In the genomic region with DNA sequence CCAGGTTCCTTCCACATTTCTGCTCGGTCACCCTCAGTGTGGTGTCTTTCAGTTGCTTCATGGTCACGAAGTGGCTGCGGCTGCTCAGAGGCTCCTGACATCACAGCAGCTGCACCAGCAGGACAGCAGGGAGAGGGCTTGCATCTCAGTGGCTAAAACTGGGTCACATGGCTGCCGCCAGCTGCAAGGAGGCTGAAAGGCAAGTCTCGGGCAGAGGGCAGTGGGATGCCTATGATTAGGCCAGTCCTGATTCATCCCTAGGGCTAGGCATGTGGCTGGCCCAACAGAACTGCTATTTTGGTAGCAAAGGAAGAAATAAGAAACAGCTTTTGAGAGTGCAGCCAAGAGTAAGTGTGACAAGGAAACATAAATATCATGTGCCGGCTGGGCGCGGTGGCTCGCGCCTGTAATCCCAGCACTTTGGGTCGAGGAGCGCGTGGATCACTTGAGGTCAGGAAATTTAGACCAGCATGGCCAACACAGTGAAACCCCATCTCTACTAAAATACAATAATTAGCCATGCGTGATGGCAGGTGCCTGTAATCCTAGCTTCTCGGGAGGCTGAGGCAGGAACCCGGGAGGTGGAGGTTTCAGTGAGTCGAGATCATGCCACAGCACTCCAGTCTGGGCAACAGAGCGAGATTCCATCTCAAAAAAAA, we compare ENCODE assay signal across 20 cellular contexts. TPM values are rescaled to one million over a fixed set of nuclear protein-coding genes. Genes with fewer than 3 reads are reported as not detected.
DNase-seq lines count a peak whose midpoint lies in the region; ATAC-seq, FAIRE-seq and TF ChIP-seq lines count a peak whose summit lies in the region.
"Had no signal": no experiment of that assay in that cellular context is flagged by ENCODE, and none has a peak within 500 bp of the region (broad histone marks: within the 10 kb centered on the region; RNA-seq: fewer than 3 reads in every experiment).

No MANE protein-coding gene starts in this region.

- TF ChIP-seq CTCF in astrocyte (IDR thresholded peaks at IDR 0.05; ENCODE audit: insufficient read depth, low read depth, low read length) (no peak), HepG2 (CRISPR knock-in tag; IDR thresholded peaks at IDR 0.05) (no peak)

- no peak overlapping the region for H3K4me3 Mint-ChIP-seq in astrocyte (ENCODE audit: unreplicated experiment)
- H3K4me3 Mint-ChIP-seq in stimulated activated effector memory CD8-positive, alpha-beta T cell treated with anti-CD3 and anti-CD28 coated beads, Interleukin-12 subunit alpha, Interleukin-12 subunit beta, amount 100 ng/mL, for 72 hours = no peak overlapping the region
- H3K4me3 Mint-ChIP-seq: activated CD8-positive, alpha-beta T cell treated with anti-CD3 and anti-CD28 coated beads for 36 hours; activated T-helper 1 cell treated with anti-CD3 and anti-CD28 coated beads, Interleukin-12 subunit alpha, Interleukin-12 subunit beta, Interleukin-2, Interleukin-4 antibody, amounts not matched to agents 30 ng/mL and 10 ng/mL and 1 ng/mL, durations not matched to agents 14 hours and 24 hours and 36 hours had no signal

- 71% methylated on average over 18 of the region's 18 CpGs for WGBS in HepG2 (ENCODE audit: low lambda C conversion rate)

- H3K27me3 ChIP-seq in astrocyte (ENCODE audit: insufficient read depth, low read length) = peaks cover 9% of the 10 kb centered on the region
- peaks cover 9 to 58% of the 10 kb centered on the region in 2 experiments for H3K27me3 ChIP-seq in HepG2 (ENCODE audit: control insufficient read depth in 1 of 2, insufficient read depth in 2 of 2, low read length in 2 of 2)
- H3K27me3 ChIP-seq: right lobe of liver had no signal

- H3K27me3 Mint-ChIP-seq in astrocyte (ENCODE audit: low read depth, unreplicated experiment) = peaks cover 11% of the 10 kb centered on the region
- H3K27me3 Mint-ChIP-seq: activated CD8-positive, alpha-beta T cell treated with anti-CD3 and anti-CD28 coated beads for 36 hours had no signal

- H3K4me1 Mint-ChIP-seq in astrocyte (ENCODE audit: low read depth, unreplicated experiment) = peaks cover 8% of the 10 kb centered on the region
- H3K4me1 Mint-ChIP-seq in stimulated activated effector memory CD8-positive, alpha-beta T cell treated with anti-CD3 and anti-CD28 coated beads, Interleukin-12 subunit alpha, Interleukin-12 subunit beta, amount 100 ng/mL, for 72 hours = peaks cover 44% of the 10 kb centered on the region

- H3K79me2 ChIP-seq in astrocyte (ENCODE audit: insufficient read depth, low read length) (no peaks in the 10 kb centered on the region), HepG2 (ENCODE audit: insufficient read depth, low read length) (no peaks in the 10 kb centered on the region)

- H3K9me3 ChIP-seq in astrocyte (ENCODE audit: insufficient read depth, low read depth, low read length) (no peaks in the 10 kb centered on the region), HepG2 (ENCODE audit: low read length) (no peaks in the 10 kb centered on the region)
- H3K9me3 ChIP-seq: right lobe of liver, SK-N-SH had no signal

- DNase-seq in DMS79 treated with DMSO at 0.1 percent for 48 hours (lab: John Stamatoyannopoulos, UW) = peak; percentile 31
- no peak for DNase-seq in astrocyte (ENCODE audit: low read depth)
- DNase-seq in HepG2 (ENCODE audit: low spot score) = no peak
- no peak for DNase-seq in stimulated activated effector memory CD8-positive, alpha-beta T cell treated with anti-CD3 and anti-CD28 coated beads, Interleukin-12 subunit alpha, Interleukin-12 subunit beta, amount 100 ng/mL, for 72 hours (ENCODE audit: low spot score in 2 of 2)
- DNase-seq in T-helper 9 cell = no peak
- DNase-seq in T-helper 2 cell = no peak
- no peak for DNase-seq in stimulated activated naive CD4-positive, alpha-beta T cell (lab: John Stamatoyannopoulos, UW)
- DNase-seq: activated CD8-positive, alpha-beta T cell treated with anti-CD3 and anti-CD28 coated beads for 36 hours; cerebellar nuclear complex; foreskin keratinocyte; Karpas-422; mammary epithelial cell; NCI-H1105 treated with DMSO at 0.1 percent for 48 hours; NCI-H510A; SK-N-SH; stimulated activated CD4-positive, alpha-beta T cell treated with anti-CD3 and anti-CD28 coated beads, Interleukin-4, amount 100 ng/mL, for 1 hour had no signal

- no peak overlapping the region for H3K9ac ChIP-seq in astrocyte (ENCODE audit: low read length)
- no peak overlapping the region for H3K9ac ChIP-seq in HepG2 (ENCODE audit: insufficient read depth, low read depth, low read length)
- H3K9ac ChIP-seq: SK-N-SH had no signal

- H3K4me2 ChIP-seq in astrocyte (ENCODE audit: low read length) = no peak overlapping the region
- no peak overlapping the region for H3K4me2 ChIP-seq in HepG2 (ENCODE audit: low read depth, low read length)
- H3K4me2 ChIP-seq: SK-N-SH had no signal

- TF ChIP-seq RAD21 in HepG2 (CRISPR knock-in tag; IDR thresholded peaks at IDR 0.05) = no peak

- TF ChIP-seq EP300 in HepG2 (IDR thresholded peaks at IDR 0.05; ENCODE audit: low read depth in 2 of 2, low read length in 2 of 2) = no peak
- no peak for TF ChIP-seq EP300 in HepG2 (CRISPR knock-in tag; IDR thresholded peaks at IDR 0.05; ENCODE audit: borderline replicate concordance)

- in situ Hi-C loops in HepG2 (cut with HindIII; ENCODE audit: extremely low pct_ligation_motif_present, low pct_unique_long_range_greater_than_20kb) = no loop called here

- no peaks in the 10 kb centered on the region for H3K36me3 Mint-ChIP-seq in astrocyte (ENCODE audit: low read depth, unreplicated experiment)
- H3K36me3 Mint-ChIP-seq in stimulated activated effector memory CD8-positive, alpha-beta T cell treated with anti-CD3 and anti-CD28 coated beads, Interleukin-12 subunit alpha, Interleukin-12 subunit beta, amount 100 ng/mL, for 72 hours = no peaks in the 10 kb centered on the region

- H3K36me3 ChIP-seq in astrocyte (ENCODE audit: insufficient read depth, low read length) (no peaks in the 10 kb centered on the region), HepG2 (replicated peaks in 1 of 2; ENCODE audit: control insufficient read depth in 1 of 2, insufficient read depth in 2 of 2, low read length in 2 of 2) (no peaks in the 10 kb centered on the region)
- H3K36me3 ChIP-seq: right lobe of liver had no signal

- H3K4me1 ChIP-seq in astrocyte (ENCODE audit: insufficient read depth, low read length) (peaks cover 3% of the 10 kb centered on the region), HepG2 (ENCODE audit: insufficient read depth, low read length) (peaks cover 44% of the 10 kb centered on the region)

- peak overlapping the region; percentile 18 for H3K27ac Mint-ChIP-seq in astrocyte (ENCODE audit: unreplicated experiment)
- H3K27ac Mint-ChIP-seq in stimulated activated effector memory CD8-positive, alpha-beta T cell treated with anti-CD3 and anti-CD28 coated beads, Interleukin-12 subunit alpha, Interleukin-12 subunit beta, amount 100 ng/mL, for 72 hours = peak overlapping the region; percentile 66
- H3K27ac Mint-ChIP-seq: activated CD8-positive, alpha-beta T cell treated with anti-CD3 and anti-CD28 coated beads for 36 hours; activated T-helper 1 cell treated with anti-CD3 and anti-CD28 coated beads, Interleukin-12 subunit alpha, Interleukin-12 subunit beta, Interleukin-2, Interleukin-4 antibody, amounts not matched to agents 30 ng/mL and 10 ng/mL and 1 ng/mL, durations not matched to agents 14 hours and 24 hours and 36 hours had no signal

- H2AFZ ChIP-seq in astrocyte (ENCODE audit: low read depth, low read length) = no peak overlapping the region
- H2AFZ ChIP-seq in HepG2 (ENCODE audit: low read length) = no peak overlapping the region

- BruUV-seq in HepG2 (replicated peaks; lab: Mats Ljungman, UMichigan) = no TSS peak

- no peak overlapping the region for H3K4me3 ChIP-seq in astrocyte (ENCODE audit: insufficient read depth, low read depth, low read length)
- H3K4me3 ChIP-seq in HepG2 (replicated peaks in 1 of 3; ENCODE audit: insufficient read depth in 1 of 3, low read depth in 2 of 3, low read length in 3 of 3) = no peak overlapping the region
- H3K4me3 ChIP-seq: right lobe of liver had no signal

- FAIRE-seq in astrocyte (lab: Jason Lieb, UNC) (no peak), HepG2 (lab: Jason Lieb, UNC) (peak; percentile 46)
- FAIRE-seq: D721Med had no signal

- H3K9me3 Mint-ChIP-seq in astrocyte (ENCODE audit: unreplicated experiment) = peaks cover 8% of the 10 kb centered on the region
- no peaks in the 10 kb centered on the region for H3K9me3 Mint-ChIP-seq in stimulated activated effector memory CD8-positive, alpha-beta T cell treated with anti-CD3 and anti-CD28 coated beads, Interleukin-12 subunit alpha, Interleukin-12 subunit beta, amount 100 ng/mL, for 72 hours
- H3K9me3 Mint-ChIP-seq: activated T-helper 1 cell treated with anti-CD3 and anti-CD28 coated beads, Interleukin-12 subunit alpha, Interleukin-12 subunit beta, Interleukin-2, Interleukin-4 antibody, amounts not matched to agents 30 ng/mL and 10 ng/mL and 1 ng/mL, durations not matched to agents 14 hours and 24 hours and 36 hours had no signal

- H3K27ac ChIP-seq in astrocyte (ENCODE audit: low read depth, low read length) (no peak overlapping the region), HepG2 (ENCODE audit: extremely low read length, insufficient read depth, low read length) (no peak overlapping the region)
- H3K27ac ChIP-seq: foreskin keratinocyte had no signal

- CTCF ChIA-PET in HepG2 (lab: Yijun Ruan, JAX; ENCODE audit: low intra/inter-chr PET ratio, low total read pairs) = no interaction called here

- no peak for TF ChIP-seq POLR2A in HepG2 (IDR thresholded peaks at IDR 0.05; ENCODE audit: insufficient read depth in 1 of 2, low read depth in 2 of 2, low read length in 2 of 2)

- H4K20me1 ChIP-seq in astrocyte (ENCODE audit: insufficient read depth, low read length) (no peaks in the 10 kb centered on the region), HepG2 (ENCODE audit: insufficient read depth, low read length) (no peaks in the 10 kb centered on the region; the same call in 1 of the 2 replicates)

- ATAC-seq in HepG2 (no peak), HG02884 (IDR thresholded peaks at IDR 0.05; ENCODE audit: unreplicated experiment) (no peak)
- no peak for ATAC-seq in stimulated activated effector memory CD8-positive, alpha-beta T cell treated with anti-CD3 and anti-CD28 coated beads, Interleukin-12 subunit alpha, Interleukin-12 subunit beta, amount 100 ng/mL, for 72 hours
- ATAC-seq: activated CD8-positive, alpha-beta T cell treated with anti-CD3 and anti-CD28 coated beads for 36 hours; foreskin keratinocyte; right lobe of liver had no signal

- POLR2A ChIA-PET in HepG2 (lab: Yijun Ruan, JAX) = no interaction called here

- intact Hi-C loops in HepG2 (cut with micrococcal nuclease; ENCODE audit: unreplicated experiment) = no loop called here

RNA-seq across cellular contexts. Expression of a gene that starts 46.6 kb away (rescaled TPM):
- 33.8 and 43.5 TPM in 2 replicates for total RNA-seq in astrocyte
- 29.6 and 34.2 TPM in 2 replicates for total RNA-seq in HepG2 (2016; rRNA removed; fragmentation: Illumina TruSeq; extraction: Trizol)
- total RNA-seq in HepG2 (2016; cell fraction: cytosol; rRNA removed; fragmentation: Illumina TruSeq; extraction: Trizol; ENCODE audit: low read depth) = 29.5 and 32.8 TPM in 2 replicates
- total RNA-seq in HepG2 (2016; cell fraction: insoluble cytoplasmic fraction; rRNA removed; fragmentation: Illumina TruSeq; extraction: Trizol) = 24.0 and 34.3 TPM in 2 replicates
- 69.5 and 80.5 TPM in 2 replicates for total RNA-seq in HepG2 (2016; cell fraction: membrane; rRNA removed; fragmentation: Illumina TruSeq; extraction: Trizol)
- total RNA-seq in HepG2 (2016; cell fraction: nucleus; rRNA removed; fragmentation: Illumina TruSeq; extraction: Trizol) = 16.2 and 19.5 TPM in 2 replicates
- 24.2 and 30.0 TPM in 2 replicates for polyA plus RNA-seq in HepG2 (2011; rRNA removed)
- 25.8 and 35.6 TPM in 2 replicates for polyA plus RNA-seq in HepG2 (2011; cell fraction: cytosol; rRNA removed)
- 24.4 and 25.9 TPM in 2 replicates for polyA plus RNA-seq in HepG2 (2011; cell fraction: nucleus; rRNA removed)
- polyA plus RNA-seq in HepG2 (2012) = 13.9 and 24.8 TPM in 2 replicates
- polyA plus RNA-seq in HepG2 (2016; cell fraction: cytosol; fragmentation: Illumina TruSeq; extraction: Trizol; ENCODE audit: low read depth) = 44.0 and 53.1 TPM in 2 replicates
- polyA plus RNA-seq in HepG2 (2016; cell fraction: insoluble cytoplasmic fraction; fragmentation: Illumina TruSeq; extraction: Trizol; ENCODE audit: low read depth) = 40.7 and 50.0 TPM in 2 replicates
- 80.4 and 89.1 TPM in 2 replicates for polyA plus RNA-seq in HepG2 (2016; cell fraction: membrane; fragmentation: Illumina TruSeq; extraction: Trizol; ENCODE audit: low read depth)
- 34.0 and 39.8 TPM in 2 replicates for polyA plus RNA-seq in HepG2 (2016; cell fraction: nucleus; fragmentation: Illumina TruSeq; extraction: Trizol; ENCODE audit: insufficient read depth, low read depth)
- polyA minus RNA-seq in HepG2 (2011; rRNA and poly(A)+ RNA removed; ENCODE audit: low replicate concordance) = 9.8 and 33.7 TPM in 2 replicates
- 16.2 and 17.4 TPM in 2 replicates for polyA minus RNA-seq in HepG2 (2011; cell fraction: cytosol; rRNA and poly(A)+ RNA removed)
- polyA minus RNA-seq in HepG2 (2011; cell fraction: nucleus; rRNA and poly(A)+ RNA removed) = 6.2 and 7.1 TPM in 2 replicates
